ENCODE assay signal across 13 cellular contexts in genomic region chr13:50518131-50518530, GRCh38.
"Had no signal": no experiment of that assay in that cellular context is flagged by ENCODE, and none has a peak within 500 bp of the region (broad histone marks: within the 10 kb centered on the region; RNA-seq: fewer than 3 reads in every experiment).

No MANE protein-coding gene starts in this region.

- H3K9me3 ChIP-seq: prostate gland, sigmoid colon had no signal

- H3K27me3 ChIP-seq: sigmoid colon had no signal

- DNase-seq: activated CD4-positive, CD25-positive, alpha-beta regulatory T cell treated with anti-CD3 and anti-CD28 coated beads, Interleukin-2, amount 50 U/mL, for 72 hours; activated CD8-positive, alpha-beta T cell treated with anti-CD3 and anti-CD28 coated beads, Interleukin-2, amount 10 ng/mL, durations not matched to agents 7 days and 5 days; activated naive CD4-positive, alpha-beta T cell; endodermal cell; erythroblast; left colon; mammary epithelial cell; natural killer cell; sigmoid colon; stimulated activated CD4-positive, alpha-beta T cell treated with anti-CD3 and anti-CD28 coated beads, Interleukin-15, amount 100 ng/mL, for 24 hours; stimulated activated CD4-positive, alpha-beta T cell treated with anti-CD3 and anti-CD28 coated beads, Interleukin-4, amount 100 ng/mL, for 24 hours; T-helper 2 cell had no signal

- H3K4me3 ChIP-seq: prostate gland, sigmoid colon had no signal

- H3K27ac ChIP-seq: prostate gland had no signal

- H3K36me3 ChIP-seq: prostate gland, sigmoid colon had no signal

- H3K4me1 ChIP-seq: prostate gland had no signal

- ATAC-seq: activated CD8-positive, alpha-beta T cell treated with anti-CD3 and anti-CD28 coated beads, Interleukin-2, amount 10 ng/mL, durations not matched to agents 7 days and 5 days; left colon; natural killer cell had no signal
